8 cellular contexts compared by ENCODE assay signal in genomic region chr10:102410427-102411073, GRCh38.
DNase-seq lines count a peak whose midpoint lies in the region; ATAC-seq and TF ChIP-seq lines count a peak whose summit lies in the region.

No MANE protein-coding gene starts in this region.

- no peaks in the 10 kb centered on the region for H3K36me3 ChIP-seq in adipocyte (ENCODE audit: control insufficient read depth, insufficient read depth, low read length, severe bottlenecking)

- H3K9me3 ChIP-seq in adipocyte (ENCODE audit: control insufficient read depth, low read length) = no peaks in the 10 kb centered on the region

- peaks cover 66% of the 10 kb centered on the region for H3K27me3 ChIP-seq in adipocyte (replicated peaks; ENCODE audit: control insufficient read depth, insufficient read depth, low read length)

- DNase-seq in LNCaP clone FGC (ENCODE audit: low read depth) (no peak), adipocyte (ENCODE audit: low read depth) (peak; percentile 66), iPS-NIHi7 (ENCODE audit: extremely low spot score) (peak; percentile 54), NCI-H1436 treated with DMSO at 0.1 percent for 48 hours (lab: John Stamatoyannopoulos, UW) (no peak), NCI-H2029 (lab: John Stamatoyannopoulos, UW) (no peak)
- peak; percentile 74 to 83 for DNase-seq in stimulated activated CD4-positive, alpha-beta T cell treated with anti-CD3 and anti-CD28 coated beads, Interleukin-4, amount 100 ng/mL, for 4 hours

- H3K4me1 ChIP-seq in adipocyte (ENCODE audit: control insufficient read depth, insufficient read depth, low read length) = no peaks in the 10 kb centered on the region

- H3K4me3 ChIP-seq in LNCaP clone FGC (ENCODE audit: low read depth, low read length) (0 out of 2 replicates have a peak overlapping the region, but pooled peaks have one; percentile 4), adipocyte (ENCODE audit: low read length) (peak overlapping the region; percentile 26)

- no peak overlapping the region for H3K9ac ChIP-seq in adipocyte (ENCODE audit: low read length)

- ATAC-seq in HG02763 (IDR thresholded peaks at IDR 0.05; ENCODE audit: unreplicated experiment) = no peak
- ATAC-seq in HG03135 (IDR thresholded peaks at IDR 0.05; ENCODE audit: unreplicated experiment) = no peak

- TF ChIP-seq CTCF in LNCaP clone FGC (IDR thresholded peaks at IDR 0.05; ENCODE audit: control insufficient read depth, extremely low read depth, insufficient read depth) = no peak

Comparison
In these comparisons a context has a peak if more than half of its experiments do, and no peak if none do; other contexts are left out.
1. DNase-seq: peak in adipocyte (single experiment), iPS-NIHi7 (single experiment) and stimulated activated CD4-positive, alpha-beta T cell treated with anti-CD3 and anti-CD28 coated beads, Interleukin-4, amount 100 ng/mL, for 4 hours (2 of 2); none in LNCaP clone FGC (single experiment), NCI-H1436 treated with DMSO at 0.1 percent for 48 hours (single experiment) and NCI-H2029 (single experiment).